Comparison of ENCODE assay signal across 25 cellular contexts in the genomic region with DNA sequence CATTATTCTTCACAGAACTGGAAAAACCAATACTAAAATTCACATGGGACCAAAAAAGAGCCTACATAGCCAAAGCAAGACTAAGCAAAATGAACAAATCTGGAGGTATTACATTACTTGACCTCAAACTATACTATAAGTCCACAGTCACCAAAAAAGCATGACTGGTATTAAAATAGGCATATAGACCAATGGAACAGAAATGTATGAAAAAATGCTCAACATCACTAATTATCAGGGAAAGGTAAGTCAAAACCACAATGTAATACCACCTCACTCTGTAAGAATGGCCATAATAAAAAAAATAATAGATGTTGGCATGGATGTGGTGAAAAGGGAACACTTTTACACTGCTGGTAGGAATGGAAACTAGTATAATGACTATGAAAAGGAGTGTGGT.
"Had no signal": no experiment of that assay in that cellular context is flagged by ENCODE, and none has a peak within 500 bp of the region (broad histone marks: within the 10 kb centered on the region; RNA-seq: fewer than 3 reads in every experiment).

No MANE protein-coding gene starts in this region.

- DNase-seq: Kasumi-1, MM.1S, MV-4-11, NCI-H1048, NCI-H1105, NCI-H1417, NCI-H1436 treated with DMSO at 0.1 percent for 48 hours, NCI-H1694, NCI-H1930, NCI-H2081, NCI-H2107, NCI-H2227 treated with DMSO at 0.1 percent for 48 hours, NCI-H446, NCI-H510A, NCI-H524 treated with DMSO at 0.1 percent for 48 hours, NCI-H69, NCI-H774, SHP77 had no signal

- H3K4me3 Mint-ChIP-seq: IgD-negative memory B cell had no signal

- H3K27ac Mint-ChIP-seq: IgD-negative memory B cell had no signal

- H3K27me3 Mint-ChIP-seq: IgD-negative memory B cell had no signal

- H3K36me3 Mint-ChIP-seq: IgD-negative memory B cell had no signal

- H3K27ac ChIP-seq: HL-60, KMS-11, RWPE1 had no signal

- FAIRE-seq: HTR-8/SVneo, K562 had no signal

- H3K9ac ChIP-seq: KMS-11 had no signal

- H3K4me3 ChIP-seq: K562 had no signal

- ATAC-seq: K562, SK-N-SH treated with all-trans-retinoic acid at 6 μM for 48 hours had no signal

- H3K4me2 ChIP-seq: KMS-11 had no signal

- H3K4me1 Mint-ChIP-seq: IgD-negative memory B cell had no signal
